Comparison of ENCODE assay signal across 9 cellular contexts in the genomic region with DNA sequence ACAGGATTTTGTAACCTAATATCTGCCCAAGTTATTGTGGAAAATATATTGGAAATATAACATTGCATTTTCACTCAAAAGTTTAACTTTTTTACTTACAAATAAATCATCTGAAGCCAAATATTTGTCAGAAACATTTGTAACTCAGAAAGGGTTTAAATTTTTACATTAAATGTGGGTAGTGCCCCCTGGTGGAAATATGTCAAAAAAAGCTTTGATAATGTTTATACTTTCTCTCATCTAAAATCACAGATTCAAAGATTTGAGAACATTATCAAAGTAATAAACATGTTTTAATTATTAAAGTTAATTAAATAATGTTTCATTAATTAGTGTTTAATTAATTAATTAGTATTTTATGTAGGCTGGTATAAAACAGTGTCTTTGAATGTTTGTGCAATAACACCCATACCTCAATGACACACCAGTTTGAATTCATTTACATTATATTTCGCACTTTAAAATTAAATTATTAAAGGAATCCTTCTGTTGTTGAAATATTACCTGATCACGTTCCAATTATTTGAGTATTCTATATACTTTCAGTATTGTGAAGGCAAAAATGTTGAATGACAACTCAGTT.
DNase-seq lines count a peak whose midpoint lies in the region; ATAC-seq, FAIRE-seq and TF ChIP-seq lines count a peak whose summit lies in the region.
"Had no signal": no experiment of that assay in that cellular context is flagged by ENCODE, and none has a peak within 500 bp of the region (broad histone marks: within the 10 kb centered on the region; RNA-seq: fewer than 3 reads in every experiment).

No MANE protein-coding gene starts in this region.

- H3K4me3 ChIP-seq in SK-N-MC, result no peak overlapping the region

- DNase-seq in AML-193 (lab: John Stamatoyannopoulos, UW) (peak; percentile 52 to 66), HFFc6 (no peak), SK-N-MC (ENCODE audit: low read depth, low spot score) (peak; percentile 6)
- no peak for DNase-seq in stimulated activated CD4-positive, alpha-beta T cell treated with anti-CD3 and anti-CD28 coated beads, Interleukin-2, amount 100 ng/mL, for 24 hours
- no peak for DNase-seq in stimulated activated effector memory CD8-positive, alpha-beta T cell treated with anti-CD3 and anti-CD28 coated beads, Interleukin-12 subunit alpha, Interleukin-12 subunit beta, amount 100 ng/mL, for 72 hours (ENCODE audit: low spot score in 2 of 2)
- DNase-seq: activated T-cell treated with anti-CD3 and anti-CD28 coated beads, Interleukin-2, amount 50 U/mL, for 24 hours had no signal

- H3K9ac ChIP-seq in SK-N-MC (ENCODE audit: insufficient read length), result no peak overlapping the region

- H3K4me3 Mint-ChIP-seq in HFFc6, result no peak overlapping the region
- no peak overlapping the region for H3K4me3 Mint-ChIP-seq in stimulated activated effector memory CD8-positive, alpha-beta T cell treated with anti-CD3 and anti-CD28 coated beads, Interleukin-12 subunit alpha, Interleukin-12 subunit beta, amount 100 ng/mL, for 72 hours
- H3K4me3 Mint-ChIP-seq: activated T-cell treated with anti-CD3 and anti-CD28 coated beads, Interleukin-2, amount 50 U/mL, for 24 hours had no signal

- no peak overlapping the region for H3K27ac Mint-ChIP-seq in HFFc6
- H3K27ac Mint-ChIP-seq in stimulated activated effector memory CD8-positive, alpha-beta T cell treated with anti-CD3 and anti-CD28 coated beads, Interleukin-12 subunit alpha, Interleukin-12 subunit beta, amount 100 ng/mL, for 72 hours, result no peak overlapping the region
- H3K27ac Mint-ChIP-seq: activated T-cell treated with anti-CD3 and anti-CD28 coated beads, Interleukin-2, amount 50 U/mL, for 24 hours had no signal

- H3K9me3 ChIP-seq in SK-N-MC (ENCODE audit: low read depth, low read length), result no peaks in the 10 kb centered on the region

- H3K9me3 Mint-ChIP-seq in HFFc6, result peaks cover 13% of the 10 kb centered on the region; the same call in 1 of the 2 replicates
- peaks cover 24% of the 10 kb centered on the region for H3K9me3 Mint-ChIP-seq in stimulated activated effector memory CD8-positive, alpha-beta T cell treated with anti-CD3 and anti-CD28 coated beads, Interleukin-12 subunit alpha, Interleukin-12 subunit beta, amount 100 ng/mL, for 72 hours

- no peaks in the 10 kb centered on the region for H3K36me3 Mint-ChIP-seq in HFFc6 (ENCODE audit: low read depth)
- no peaks in the 10 kb centered on the region for H3K36me3 Mint-ChIP-seq in stimulated activated effector memory CD8-positive, alpha-beta T cell treated with anti-CD3 and anti-CD28 coated beads, Interleukin-12 subunit alpha, Interleukin-12 subunit beta, amount 100 ng/mL, for 72 hours

- peak; percentile 78 for FAIRE-seq in islet of Langerhans (lab: Jason Lieb, UNC)

- H3K36me3 ChIP-seq in SK-N-MC (ENCODE audit: insufficient read depth, low read length), result no peaks in the 10 kb centered on the region

- peak; percentile 77 for TF ChIP-seq CTCF in HFFc6 (IDR thresholded peaks at IDR 0.05)

- H3K27me3 Mint-ChIP-seq in HFFc6 (ENCODE audit: insufficient read depth), result 0 out of 2 replicates have a peak, but pooled peaks cover 1% of the 10 kb centered on the region
- H3K27me3 Mint-ChIP-seq: activated T-cell treated with anti-CD3 and anti-CD28 coated beads, Interleukin-2, amount 50 U/mL, for 24 hours had no signal

- no peaks in the 10 kb centered on the region for H3K4me1 Mint-ChIP-seq in HFFc6 (ENCODE audit: low read depth)
- H3K4me1 Mint-ChIP-seq in stimulated activated effector memory CD8-positive, alpha-beta T cell treated with anti-CD3 and anti-CD28 coated beads, Interleukin-12 subunit alpha, Interleukin-12 subunit beta, amount 100 ng/mL, for 72 hours, result no peaks in the 10 kb centered on the region

- ATAC-seq in HG02798 (IDR thresholded peaks at IDR 0.05; ENCODE audit: poor library complexity, unreplicated experiment), result no peak
- no peak for ATAC-seq in stimulated activated effector memory CD8-positive, alpha-beta T cell treated with anti-CD3 and anti-CD28 coated beads, Interleukin-12 subunit alpha, Interleukin-12 subunit beta, amount 100 ng/mL, for 72 hours
- ATAC-seq in GM19395 (IDR thresholded peaks at IDR 0.05; ENCODE audit: unreplicated experiment), result no peak

- H3K27ac ChIP-seq in SK-N-MC, result no peak overlapping the region

Comparison
In these comparisons a context has a peak if more than half of its experiments do, and no peak if none do; other contexts are left out.
1. DNase-seq: peak in AML-193 (2 of 2) and SK-N-MC (single experiment); none in HFFc6 (single experiment), stimulated activated CD4-positive, alpha-beta T cell treated with anti-CD3 and anti-CD28 coated beads, Interleukin-2, amount 100 ng/mL, for 24 hours (0 of 2) and stimulated activated effector memory CD8-positive, alpha-beta T cell treated with anti-CD3 and anti-CD28 coated beads, Interleukin-12 subunit alpha, Interleukin-12 subunit beta, amount 100 ng/mL, for 72 hours (0 of 2).